20 cellular contexts compared by ENCODE assay signal in the genomic region with DNA sequence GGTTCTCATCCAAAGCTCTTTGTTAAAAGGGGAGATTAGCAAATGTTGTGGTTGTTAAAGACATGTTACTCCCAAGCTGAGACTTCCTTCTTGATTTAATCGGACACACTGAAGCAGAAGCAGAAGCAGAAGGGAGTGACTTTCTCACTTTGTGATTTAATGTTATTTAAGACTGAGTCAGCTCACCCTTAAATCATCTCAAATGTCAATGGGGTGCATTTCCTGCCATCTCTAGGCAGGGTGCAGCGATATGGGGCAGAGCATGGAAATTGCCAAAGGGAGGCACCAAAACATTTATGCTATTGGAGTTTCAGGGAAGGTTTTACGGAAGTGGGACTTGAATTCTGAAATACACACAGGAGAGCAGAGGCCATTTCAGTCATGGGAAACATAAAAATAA.
"Had no signal": no experiment of that assay in that cellular context is flagged by ENCODE, and none has a peak within 500 bp of the region (broad histone marks: within the 10 kb centered on the region; RNA-seq: fewer than 3 reads in every experiment).

No MANE protein-coding gene starts in this region.

- H3K4me2 ChIP-seq: neural progenitor cell had no signal

- H3K27ac ChIP-seq: epithelial cell of prostate, esophagus muscularis mucosa, gastroesophageal sphincter, neural progenitor cell, ovary, right atrium auricular region, sigmoid colon, skin epidermis, stomach, thoracic aorta, transverse colon had no signal

- H3K4me1 ChIP-seq: esophagus muscularis mucosa, gastroesophageal sphincter, neural progenitor cell, right atrium auricular region, sigmoid colon, stomach, transverse colon had no signal

- H3K27me3 ChIP-seq: esophagus muscularis mucosa, gastroesophageal sphincter, neural progenitor cell, ovary, right atrium auricular region, sigmoid colon, stomach, transverse colon had no signal

- FAIRE-seq: endometrium had no signal

- H3K9ac ChIP-seq: neural progenitor cell had no signal

- H3K36me3 ChIP-seq: esophagus muscularis mucosa, gastroesophageal sphincter, neural progenitor cell, ovary, right atrium auricular region, sigmoid colon, stomach, thoracic aorta, transverse colon had no signal

- DNase-seq: effector memory CD4-positive, alpha-beta T cell; glutamatergic neuron; immature natural killer cell; natural killer cell; nucleus accumbens; ovary; sigmoid colon; stimulated activated CD4-positive, alpha-beta T cell treated with anti-CD3 and anti-CD28 coated beads, Interleukin-2, amount 100 ng/mL, for 24 hours; stimulated activated naive CD4-positive, alpha-beta T cell; stomach; substantia nigra; transverse colon had no signal

- H3K4me3 ChIP-seq: esophagus muscularis mucosa, gastroesophageal sphincter, neural progenitor cell, ovary, right atrium auricular region, sigmoid colon, skin epidermis, stomach, thoracic aorta, transverse colon had no signal
